ENCODE assay signal across 14 cellular contexts in genomic region chr14:52545584-52546317, GRCh38.
"Had no signal": no experiment of that assay in that cellular context is flagged by ENCODE, and none has a peak within 500 bp of the region (broad histone marks: within the 10 kb centered on the region; RNA-seq: fewer than 3 reads in every experiment).

No MANE protein-coding gene starts in this region.

- H3K4me1 ChIP-seq: colonic mucosa, uterus had no signal

- H3K27ac Mint-ChIP-seq: activated CD4-positive, alpha-beta T cell treated with anti-CD3 and anti-CD28 coated beads for 36 hours; activated CD8-positive, alpha-beta T cell treated with anti-CD3 and anti-CD28 coated beads, Interleukin-2, amount 10 ng/mL, durations not matched to agents 7 days and 5 days; memory B cell; natural killer cell treated with Interleukin-12 subunit alpha and Interleukin-12 subunit beta and Interleukin-15 and Interleukin-18, amount 100 ng/mL, for 72 hours; stimulated activated naive CD8-positive, alpha-beta T cell treated with anti-CD3 and anti-CD28 coated beads, Interleukin-15, Interleukin-2, amounts not matched to agents 100 ng/mL and 50 ng/mL, for 24 hours had no signal

- H3K9me3 Mint-ChIP-seq: memory B cell; natural killer cell treated with Interleukin-12 subunit alpha and Interleukin-12 subunit beta and Interleukin-15 and Interleukin-18, amount 100 ng/mL, for 72 hours; stimulated activated naive CD8-positive, alpha-beta T cell treated with anti-CD3 and anti-CD28 coated beads, Interleukin-15, Interleukin-2, amounts not matched to agents 100 ng/mL and 50 ng/mL, for 24 hours had no signal

- H3K36me3 ChIP-seq: cardiac muscle cell, colonic mucosa, uterus had no signal

- H3K27ac ChIP-seq: cardiac muscle cell, colonic mucosa, left ventricle myocardium inferior, uterus had no signal

- H3K9me3 ChIP-seq: colonic mucosa, left ventricle myocardium inferior, uterus had no signal

- ATAC-seq: activated CD4-positive, alpha-beta T cell treated with anti-CD3 and anti-CD28 coated beads for 36 hours; activated CD8-positive, alpha-beta T cell treated with anti-CD3 and anti-CD28 coated beads, Interleukin-2, amount 10 ng/mL, durations not matched to agents 7 days and 5 days; natural killer cell treated with Interleukin-12 subunit alpha and Interleukin-12 subunit beta and Interleukin-15 and Interleukin-18, amount 100 ng/mL, for 72 hours had no signal

- DNase-seq: activated CD4-positive, alpha-beta T cell treated with anti-CD3 and anti-CD28 coated beads for 36 hours; activated CD8-positive, alpha-beta memory T cell treated with anti-CD3 and anti-CD28 coated beads, Interleukin-2, amount 50 U/mL, for 48 hours; activated CD8-positive, alpha-beta T cell treated with anti-CD3 and anti-CD28 coated beads, Interleukin-2, amount 10 ng/mL, durations not matched to agents 7 days and 5 days; activated naive CD4-positive, alpha-beta T cell; colonic mucosa; left ventricle myocardium inferior; stimulated activated CD4-positive, alpha-beta T cell treated with anti-CD3 and anti-CD28 coated beads, Interleukin-2, amount 100 ng/mL, for 48 hours; uterus had no signal

- H3K27me3 Mint-ChIP-seq: activated CD4-positive, alpha-beta T cell treated with anti-CD3 and anti-CD28 coated beads for 36 hours; memory B cell; natural killer cell treated with Interleukin-12 subunit alpha and Interleukin-12 subunit beta and Interleukin-15 and Interleukin-18, amount 100 ng/mL, for 72 hours; stimulated activated naive CD8-positive, alpha-beta T cell treated with anti-CD3 and anti-CD28 coated beads, Interleukin-15, Interleukin-2, amounts not matched to agents 100 ng/mL and 50 ng/mL, for 24 hours had no signal

- H3K36me3 Mint-ChIP-seq: natural killer cell treated with Interleukin-12 subunit alpha and Interleukin-12 subunit beta and Interleukin-15 and Interleukin-18, amount 100 ng/mL, for 72 hours had no signal

- H3K4me3 ChIP-seq: cardiac muscle cell, colonic mucosa, left ventricle myocardium inferior, uterus had no signal

- FAIRE-seq: frontal cortex, keratinocyte had no signal

- H3K4me3 Mint-ChIP-seq: activated CD4-positive, alpha-beta T cell treated with anti-CD3 and anti-CD28 coated beads for 36 hours; activated CD8-positive, alpha-beta T cell treated with anti-CD3 and anti-CD28 coated beads, Interleukin-2, amount 10 ng/mL, durations not matched to agents 7 days and 5 days; memory B cell; natural killer cell treated with Interleukin-12 subunit alpha and Interleukin-12 subunit beta and Interleukin-15 and Interleukin-18, amount 100 ng/mL, for 72 hours; stimulated activated naive CD8-positive, alpha-beta T cell treated with anti-CD3 and anti-CD28 coated beads, Interleukin-15, Interleukin-2, amounts not matched to agents 100 ng/mL and 50 ng/mL, for 24 hours had no signal

- H3K27me3 ChIP-seq: cardiac muscle cell, colonic mucosa, uterus had no signal
